ENCODE assay signal across 19 cellular contexts in genomic region chr13:28607187-28607955, GRCh38. TPM values are rescaled to one million over a fixed set of nuclear protein-coding genes. Genes with fewer than 3 reads are reported as not detected.
DNase-seq lines count a peak whose midpoint lies in the region; ATAC-seq, FAIRE-seq and TF ChIP-seq lines count a peak whose summit lies in the region.
"Had no signal": no experiment of that assay in that cellular context is flagged by ENCODE, and none has a peak within 500 bp of the region (broad histone marks: within the 10 kb centered on the region; RNA-seq: fewer than 3 reads in every experiment).

No MANE protein-coding gene starts in this region.

- CTCF ChIA-PET in HEK293 (lab: Yijun Ruan, JAX), result no interaction called here

- FAIRE-seq in RCC 7860 (lab: Jason Lieb, UNC), result peak; percentile 95
- FAIRE-seq: A549, K562 had no signal

- no peaks in the 10 kb centered on the region for H3K36me3 ChIP-seq in HEK293 (ENCODE audit: control insufficient read depth in 2 of 2, insufficient read depth in 1 of 2, low read length in 2 of 2)

- H3K4me1 ChIP-seq in HEK293 (ENCODE audit: control insufficient read depth, insufficient read depth, low read length), result no peaks in the 10 kb centered on the region
- H3K4me1 ChIP-seq: A549 had no signal

- ATAC-seq in GM18517 (IDR thresholded peaks at IDR 0.05; ENCODE audit: unreplicated experiment) (peak; percentile 59), omental fat pad (ENCODE audit: low FRiP score) (no peak)
- ATAC-seq: A549, K562 had no signal

- DNase-seq in RCC 7860 (ENCODE audit: low spot score), result peak; percentile 75
- peak; percentile 81 for DNase-seq in renal cortical epithelial cell (ENCODE audit: low read depth)
- DNase-seq in omental fat pad (ENCODE audit: low spot score), result no peak
- no peak for DNase-seq in caudate nucleus (lab: John Stamatoyannopoulos, UW)
- no peak for DNase-seq in NCI-H1417 (lab: John Stamatoyannopoulos, UW)
- DNase-seq: CD4-positive, alpha-beta T cell; DND-41; GDM1; GM23248; HFFc6; NCI-H146; NCI-H2227 treated with DMSO at 0.1 percent for 48 hours; NCI-H69; NK-92 treated with Interleukin-12 subunit alpha and Interleukin-12 subunit beta, amount 100 ng/mL, for 24 hours; SK-N-SH had no signal

- POLR2A ChIA-PET in HEK293 (lab: Yijun Ruan, JAX), result no interaction called here

- no peak overlapping the region for H3K27ac ChIP-seq in HEK293 (ENCODE audit: extremely low read depth, low read depth, low read length)
- H3K27ac ChIP-seq in caudate nucleus (ENCODE audit: low read depth, low read length), result no peak overlapping the region
- H3K27ac ChIP-seq: A549, GM23248 had no signal

- H3K4me3 ChIP-seq in HEK293 (ENCODE audit: low read depth, low read length), result no peak overlapping the region
- H3K4me3 ChIP-seq: A549, GM23248, K562 had no signal

- no peaks in the 10 kb centered on the region for H3K9me3 ChIP-seq in HEK293 (ENCODE audit: control insufficient read depth, insufficient read depth, low read depth, low read length)
- H3K9me3 ChIP-seq: A549, SK-N-SH had no signal

- no peak for TF ChIP-seq CTCF in HEK293 (tag by site-specific recombination; IDR thresholded peaks at IDR 0.05)
- no peak for TF ChIP-seq CTCF in omental fat pad (IDR thresholded peaks at IDR 0.05)

TF ChIP-seq in HEK293, 187 proteins besides CTCF, POLR2A, EP300 and RAD21:
- TF ChIP-seq ZIC2 (tag by site-specific recombination; IDR thresholded peaks at IDR 0.05) (peak; percentile 59), ZEB2 (tag by site-specific recombination; IDR thresholded peaks at IDR 0.05) (no peak), GLIS1 (tag by site-specific recombination; IDR thresholded peaks at IDR 0.05) (peak; percentile 73), ZNF76 (tag by site-specific recombination; IDR thresholded peaks at IDR 0.05; ENCODE audit: borderline replicate concordance, low read depth) (no peak)

RNA-seq across cellular contexts. Expression of gene POMP, which starts 51.6 kb away (rescaled TPM):
- total RNA-seq in renal cortical epithelial cell (102 and 204 TPM in 2 replicates), omental fat pad (10 to 100 TPM; 67.4 to 85.0 (median 81.4) TPM)

Comparison
In these comparisons a context has a peak if more than half of its experiments do, and no peak if none do; other contexts are left out.
1. DNase-seq: peak in RCC 7860 (single experiment) and renal cortical epithelial cell (single experiment); none in omental fat pad (single experiment), caudate nucleus (0 of 61) and NCI-H1417 (0 of 3).